21 cellular contexts compared by ENCODE assay signal in the genomic region with DNA sequence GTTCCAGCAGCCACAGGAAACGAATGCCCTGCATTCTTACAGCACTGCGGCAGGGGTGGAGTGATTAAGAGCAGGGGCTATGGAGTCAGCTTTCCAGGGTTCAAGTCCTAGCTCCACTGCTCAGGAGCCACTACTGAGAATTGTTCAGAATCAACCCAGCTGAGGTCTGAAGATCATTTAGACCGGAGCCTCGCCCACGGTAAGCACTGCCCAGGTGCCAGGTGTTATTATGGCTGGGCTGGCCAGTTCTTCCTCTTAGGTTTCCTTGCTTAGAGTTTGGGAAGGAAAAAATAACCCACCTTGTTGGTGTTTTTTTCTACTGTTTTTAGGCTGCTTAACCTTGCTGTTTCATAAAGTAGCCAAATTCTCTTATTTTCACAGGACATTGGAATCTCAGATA.
"Had no signal": no experiment of that assay in that cellular context is flagged by ENCODE, and none has a peak within 500 bp of the region (broad histone marks: within the 10 kb centered on the region; RNA-seq: fewer than 3 reads in every experiment).

No MANE protein-coding gene starts in this region.

- ATAC-seq: HepG2 had no signal

- DNase-seq: IMR-90, KG1, MG63, NCI-H1092, NCI-H1105 treated with DMSO at 0.1 percent for 48 hours, NCI-H1417 treated with DMSO at 0.1 percent for 48 hours, NCI-H146, NCI-H1694 treated with DMSO at 0.1 percent for 48 hours, NCI-H1930, NCI-H2081, NCI-H2107, NCI-H2227 treated with DMSO at 0.1 percent for 48 hours, NCI-H524, NCI-H526 treated with DMSO at 0.1 percent for 48 hours, NCI-H748 treated with DMSO at 0.1 percent for 48 hours, Right ventricle myocardium superior, RPMI8226, SIG-M5 had no signal

- H3K4me3 ChIP-seq: MG63, SJSA1, SK-N-MC had no signal

- H3K36me3 ChIP-seq: MG63, SJSA1 had no signal

- H3K27me3 ChIP-seq: MG63, SJSA1 had no signal

- H3K9me3 ChIP-seq: MG63, SJSA1 had no signal

- H3K27ac ChIP-seq: SJSA1, SK-N-MC had no signal
